9 cellular contexts compared by ENCODE assay signal in genomic region chr5:161546463-161547301, GRCh38. TPM values are rescaled to one million over a fixed set of nuclear protein-coding genes. Genes with fewer than 3 reads are reported as not detected.
A peak's percentile ranks its signal among the peaks of the same experiment; 100 is the strongest.
DNase-seq lines count a peak whose midpoint lies in the region; ATAC-seq, FAIRE-seq and TF ChIP-seq lines count a peak whose summit lies in the region.
"Had no signal": no experiment of that assay in that cellular context is flagged by ENCODE, and none has a peak within 500 bp of the region (broad histone marks: within the 10 kb centered on the region; RNA-seq: fewer than 3 reads in every experiment).

Gene GABRB2, minus strand, starts transcription at chr5:161546725. Its CDS starts 82 bp downstream, at chr5:161546643.

- H2BK120ac ChIP-seq in H1 (replicated peaks; ENCODE audit: low read depth, low read length) = no peak within 1 kb of the TSS
- H2BK120ac ChIP-seq in mesenchymal stem cell (ENCODE audit: low read depth, low read length) = no peak within 1 kb of the TSS

- 3% methylated on average over 25 of the region's 32 CpGs; no CpG with 5 or more reads in 1 of the 2 experiments for WGBS in H1 (ENCODE audit: extremely low coverage in 1 of 2, insufficient coverage in 1 of 2, insufficient read length in 1 of 2, insufficient replicate concordance in 2 of 2, low coverage in 1 of 2, low lambda C conversion rate in 2 of 2, missing lambda C conversion rate in 1 of 2), 2 experiments
- WGBS in mesenchymal stem cell = under 1% methylated on average over 24 of the region's 32 CpGs

- H3K27ac ChIP-seq in H1 (ENCODE audit: low read depth, low read length) (no peak within 1 kb of the TSS), mesenchymal stem cell (ENCODE audit: low read length, poor library complexity, severe bottlenecking) (no peak within 1 kb of the TSS), substantia nigra (ENCODE audit: low read depth, low read length, poor library complexity, severe bottlenecking) (no peak within 1 kb of the TSS), Karpas-422 (ENCODE audit: low read length) (no peak within 1 kb of the TSS)

- H4K8ac ChIP-seq in H1 (ENCODE audit: extremely low read depth, insufficient read depth, low read length) = no peak within 1 kb of the TSS
- H4K8ac ChIP-seq in mesenchymal stem cell (ENCODE audit: low read length) = no peak within 1 kb of the TSS

- H3K14ac ChIP-seq in H1 (ENCODE audit: insufficient read length) = no peak within 1 kb of the TSS
- no peak within 1 kb of the TSS for H3K14ac ChIP-seq in mesenchymal stem cell (ENCODE audit: low read length in 2 of 2)

- no peak for FAIRE-seq in H1 (lab: Jason Lieb, UNC)
- FAIRE-seq: colon had no signal

- H3K4ac ChIP-seq in H1 (replicated peaks; ENCODE audit: insufficient read length, low read depth, low read length) (no peak within 1 kb of the TSS), mesenchymal stem cell (ENCODE audit: low read depth in 1 of 2, low read length in 2 of 2) (no peak within 1 kb of the TSS)

- H2BK20ac ChIP-seq in H1 (ENCODE audit: low read length) = no peak within 1 kb of the TSS

- H2BK12ac ChIP-seq in H1 (ENCODE audit: low read depth, low read length) (no peak within 1 kb of the TSS), mesenchymal stem cell (ENCODE audit: low read length in 2 of 2) (no peak within 1 kb of the TSS)

- H3K27me3 ChIP-seq in H1 (replicated peaks in 1 of 4; ENCODE audit: control insufficient read depth in 3 of 4, extremely low read depth in 1 of 4, insufficient read depth in 3 of 4, low read length in 3 of 4) = peaks cover 20 to 58% (median 50%) of the 10 kb centered on the region in 4 experiments
- H3K27me3 ChIP-seq in mesenchymal stem cell (ENCODE audit: control insufficient read depth in 1 of 2, insufficient read depth in 1 of 2, low read length in 2 of 2) = peaks cover 51 to 52% of the 10 kb centered on the region in 2 experiments
- no peaks in the 10 kb centered on the region for H3K27me3 ChIP-seq in Karpas-422 (ENCODE audit: low read length)

- no peak for TF ChIP-seq RAD21 in H1 (IDR thresholded peaks at IDR 0.05 in 1 of 2, conservative IDR thresholded peaks at IDR 0.05 in 1 of 2; ENCODE audit: low read depth in 2 of 2, low read length in 2 of 2)

- H2BK15ac ChIP-seq in H1 (ENCODE audit: low read length) (no peak within 1 kb of the TSS), mesenchymal stem cell (ENCODE audit: low read depth, poor library complexity, severe bottlenecking) (no peak within 1 kb of the TSS)

- no peaks in the 10 kb centered on the region for H3K9me2 ChIP-seq in Karpas-422 (replicated peaks; ENCODE audit: insufficient read depth, low read length)

- H3K4me3 ChIP-seq in H1 (ENCODE audit: extremely low read depth in 1 of 4, insufficient read depth in 2 of 4, low read depth in 3 of 4, low read length in 4 of 4) = peak within 1 kb of the TSS; percentile 52 to 73 (median 55)
- H3K4me3 ChIP-seq in mesenchymal stem cell (ENCODE audit: insufficient read depth in 1 of 2, low read depth in 1 of 2, low read length in 2 of 2) = peak within 1 kb of the TSS; percentile 26 to 77
- no peak within 1 kb of the TSS for H3K4me3 ChIP-seq in Karpas-422 (ENCODE audit: low read length)

- POLR2A ChIA-PET in H1 (lab: Charles Lee; ENCODE audit: partially characterized antibody) = no interaction called here

- no peak within 1 kb of the TSS; the same call in 1 of the 2 replicates for H2AFZ ChIP-seq in H1 (ENCODE audit: low read length)
- no peak within 1 kb of the TSS for H2AFZ ChIP-seq in mesenchymal stem cell (ENCODE audit: low read depth, low read length)
- no peak within 1 kb of the TSS for H2AFZ ChIP-seq in Karpas-422 (ENCODE audit: low read length)

- CTCF ChIA-PET in H1 (lab: Charles Lee; ENCODE audit: partially characterized antibody) = no interaction called here

- H3K23ac ChIP-seq in H1 (ENCODE audit: insufficient read length) (no peak within 1 kb of the TSS), mesenchymal stem cell (ENCODE audit: low read length in 2 of 2) (peak within 1 kb of the TSS in 1 of 2 experiments; percentile 80)

- no peak for TF ChIP-seq EP300 in H1 (IDR thresholded peaks at IDR 0.05; ENCODE audit: borderline replicate concordance in 1 of 2, low read depth in 2 of 2, low read length in 2 of 2)

- H2AK5ac ChIP-seq in H1 (ENCODE audit: low read depth, low read length) = no peak within 1 kb of the TSS
- no peak within 1 kb of the TSS for H2AK5ac ChIP-seq in mesenchymal stem cell (ENCODE audit: low read length, severe bottlenecking)

- H3K56ac ChIP-seq in H1 (replicated peaks; ENCODE audit: insufficient read length, low read depth, low read length) = no peak within 1 kb of the TSS

- H4K20me1 ChIP-seq in H1 (replicated peaks in 1 of 2; ENCODE audit: control insufficient read depth in 1 of 2, insufficient read depth in 2 of 2, low read length in 2 of 2) = peaks cover 1 to 2% of the 10 kb centered on the region in 2 experiments
- H4K20me1 ChIP-seq in Karpas-422 (ENCODE audit: insufficient read depth, low read depth, low read length) = no peaks in the 10 kb centered on the region

- H3K9me3 ChIP-seq in H1 (ENCODE audit: insufficient read depth in 2 of 2, low read depth in 1 of 2, low read length in 1 of 2) = no peaks in the 10 kb centered on the region
- H3K9me3 ChIP-seq in mesenchymal stem cell (ENCODE audit: control insufficient read depth, low read length) = no peaks in the 10 kb centered on the region
- H3K9me3 ChIP-seq in Karpas-422 (ENCODE audit: low read length) = no peaks in the 10 kb centered on the region; the same call in 1 of the 2 replicates

- H3K79me1 ChIP-seq in H1 (ENCODE audit: low read depth, low read length) = no peaks in the 10 kb centered on the region
- H3K79me1 ChIP-seq in mesenchymal stem cell (replicated peaks; ENCODE audit: low read length, poor library complexity, severe bottlenecking) = no peaks in the 10 kb centered on the region

- H3K4me2 ChIP-seq in H1 (ENCODE audit: insufficient read depth in 1 of 2, low read depth in 2 of 2, low read length in 2 of 2) (peak within 1 kb of the TSS; percentile 91 to 97), mesenchymal stem cell (ENCODE audit: low read length, poor library complexity, severe bottlenecking) (peak within 1 kb of the TSS; percentile 82), Karpas-422 (ENCODE audit: low read depth, low read length, poor library complexity, severe bottlenecking) (no peak within 1 kb of the TSS)

- H4K91ac ChIP-seq in H1 (replicated peaks; ENCODE audit: insufficient read length, low read length) (no peak within 1 kb of the TSS), mesenchymal stem cell (ENCODE audit: low read length) (no peak within 1 kb of the TSS)

- H3K9ac ChIP-seq in H1 (replicated peaks in 1 of 4; ENCODE audit: extremely low read depth in 1 of 4, low read depth in 3 of 4, low read length in 3 of 4) (peak within 1 kb of the TSS in 1 of 4 experiments; percentile 61; a peak in 2 of 7 replicates), mesenchymal stem cell (ENCODE audit: low read length) (peak within 1 kb of the TSS; percentile 41), Karpas-422 (ENCODE audit: low read length) (no peak within 1 kb of the TSS)

- H3K18ac ChIP-seq in H1 (ENCODE audit: extremely low read depth, low read length) (no peak within 1 kb of the TSS; the same call in 1 of the 2 replicates), mesenchymal stem cell (ENCODE audit: low read depth in 1 of 2, low read length in 2 of 2) (no peak within 1 kb of the TSS)

- DNase-seq in Daoy (ENCODE audit: low read depth) = peak; percentile 57
- peak in 1 of 2 experiments; percentile 65 for DNase-seq in H1 (ENCODE audit: low read depth in 1 of 2, low spot score in 2 of 2)
- peak; percentile 11 for DNase-seq in mesenchymal stem cell
- peak in 36 of 49 donors; percentile 6 to 76 (median 36) for DNase-seq in substantia nigra (lab: John Stamatoyannopoulos, UW)
- DNase-seq in Karpas-422 = no peak

- no peak for TF ChIP-seq CTCF in H1 (IDR thresholded peaks at IDR 0.05; ENCODE audit: control extremely low read depth in 1 of 3, insufficient read depth in 1 of 3, low read depth in 1 of 3, low read length in 3 of 3)

- no peak within 1 kb of the TSS for H4K5ac ChIP-seq in H1 (ENCODE audit: insufficient read length, low read depth, low read length)

- H3K36me3 ChIP-seq in H1 (ENCODE audit: control insufficient read depth in 2 of 4, insufficient read depth in 4 of 4, low read length in 3 of 4) = no peaks in the 10 kb centered on the region
- no peaks in the 10 kb centered on the region for H3K36me3 ChIP-seq in mesenchymal stem cell (ENCODE audit: control insufficient read depth in 1 of 2, insufficient read depth in 2 of 2, low read depth in 1 of 2, low read length in 2 of 2)
- no peaks in the 10 kb centered on the region for H3K36me3 ChIP-seq in Karpas-422 (ENCODE audit: insufficient read depth, low read length)

- no peak for TF ChIP-seq POLR2A in H1 (IDR thresholded peaks at IDR 0.05; ENCODE audit: control extremely low read depth in 1 of 2, low read depth in 2 of 2, low read length in 2 of 2)

- H2BK5ac ChIP-seq in H1 (ENCODE audit: low read depth, low read length) = no peak within 1 kb of the TSS
- no peak within 1 kb of the TSS for H2BK5ac ChIP-seq in mesenchymal stem cell (ENCODE audit: low read depth, low read length, poor library complexity, severe bottlenecking)

- ATAC-seq in GM19455 (IDR thresholded peaks at IDR 0.05; ENCODE audit: unreplicated experiment) (peak; percentile 68), HG03469 (IDR thresholded peaks at IDR 0.05; ENCODE audit: unreplicated experiment) (peak; percentile 51), SK-N-SH treated with all-trans-retinoic acid at 6 μM for 48 hours (peak; percentile 73)

- no peaks in the 10 kb centered on the region for H3K79me2 ChIP-seq in H1 (ENCODE audit: control insufficient read depth in 1 of 2, insufficient read depth in 2 of 2, low read length in 2 of 2)
- no peaks in the 10 kb centered on the region for H3K79me2 ChIP-seq in Karpas-422 (ENCODE audit: low read length)

- H3K23me2 ChIP-seq in H1 (ENCODE audit: low read depth, low read length) = peaks cover 22% of the 10 kb centered on the region

- peaks cover 5 to 20% (median 13%) of the 10 kb centered on the region in 4 experiments; a peak in 6 of 7 replicates for H3K4me1 ChIP-seq in H1 (replicated peaks in 1 of 4; ENCODE audit: control insufficient read depth in 3 of 4, insufficient read depth in 4 of 4, low read length in 3 of 4)
- H3K4me1 ChIP-seq in mesenchymal stem cell (ENCODE audit: control insufficient read depth, insufficient read depth, low read depth, low read length) = peaks cover 12% of the 10 kb centered on the region
- H3K4me1 ChIP-seq in Karpas-422 (ENCODE audit: low read length) = no peaks in the 10 kb centered on the region

RNA-seq across cellular contexts. Expression of gene GABRB2, which starts in this region (rescaled TPM):
- 0.09 and 0.11 TPM in 2 replicates for total RNA-seq in Daoy (2014; rRNA removed; shearing (Covaris generic))
- 0.88 and 1.9 TPM in 2 replicates for total RNA-seq in H1 (2021; fragmentation: NEBNext Ultra II Directional; extraction: Animal tissue kit (Norgen Biotek cat#: 25700))
- 0.25 and 0.54 TPM in 2 replicates for polyA plus RNA-seq in H1 (2011; rRNA removed)
- 0.26 TPM for polyA plus RNA-seq in H1 (2011; cell fraction: cytosol; rRNA removed)
- polyA plus RNA-seq in H1 (2011; cell fraction: nucleus; rRNA removed) = 0.60 TPM
- polyA plus RNA-seq in H1 (2012, experiment 1 of 2) = 0.51 to 1.4 TPM (median 0.76 TPM) in 4 replicates
- polyA plus RNA-seq in H1 (2012, experiment 2 of 2) = 0.03 TPM
- polyA plus RNA-seq in H1 (2013, experiment 1 of 2) = 1.2 TPM
- 0.90 TPM for polyA plus RNA-seq in H1 (2013, experiment 2 of 2)
- polyA minus RNA-seq in H1 (2011; rRNA and poly(A)+ RNA removed) = 1.0 and 3.8 TPM in 2 replicates
- 0.51 TPM for polyA minus RNA-seq in H1 (2011; cell fraction: cytosol; rRNA and poly(A)+ RNA removed)
- polyA minus RNA-seq in H1 (2011; cell fraction: nucleus; rRNA and poly(A)+ RNA removed) = 3.8 TPM
- polyA plus RNA-seq in mesenchymal stem cell (2013, experiment 1 of 2) = not detected
- polyA plus RNA-seq in mesenchymal stem cell (2013, experiment 2 of 2) = not detected
- total RNA-seq in Karpas-422 (2014; rRNA removed; shearing (Covaris generic); ENCODE audit: low replicate concordance) = not detected in 2 replicates

Comparison
In these comparisons a context has a peak if more than half of its experiments do, and no peak if none do; other contexts are left out.
1. Peak in DNase-seq in Daoy; RNA of the gene not detected or under 1 TPM.